29 cellular contexts compared by ENCODE assay signal in genomic region chr22:28332410-28332809, GRCh38.
DNase-seq lines count a peak whose midpoint lies in the region; ATAC-seq and TF ChIP-seq lines count a peak whose summit lies in the region.
"Had no signal": no experiment of that assay in that cellular context is flagged by ENCODE, and none has a peak within 500 bp of the region (broad histone marks: within the 10 kb centered on the region; RNA-seq: fewer than 3 reads in every experiment).

No MANE protein-coding gene starts in this region.

- H3K9ac ChIP-seq in Karpas-422 (ENCODE audit: low read length) = no peak overlapping the region
- H3K9ac ChIP-seq: KMS-11 had no signal

- no peak overlapping the region for H2AFZ ChIP-seq in Karpas-422 (ENCODE audit: low read length)

- H3K27me3 Mint-ChIP-seq in glutamatergic neuron (ENCODE audit: unreplicated experiment) = no peaks in the 10 kb centered on the region
- H3K27me3 Mint-ChIP-seq in natural killer cell (ENCODE audit: low read depth in 2 of 2) = peaks cover 2 to 15% of the 10 kb centered on the region in 2 donors
- H3K27me3 Mint-ChIP-seq: activated naive CD4-positive, alpha-beta T cell treated with anti-CD3 and anti-CD28 coated beads, Interleukin-2, amount 50 U/mL, for 24 hours had no signal

- ATAC-seq in HG03196 (IDR thresholded peaks at IDR 0.05; ENCODE audit: unreplicated experiment) (no peak), natural killer cell (no peak)
- ATAC-seq: naive thymus-derived CD4-positive, alpha-beta T cell; T-cell had no signal

- intact Hi-C loops in natural killer cell (cut with micrococcal nuclease) = no loop called here

- no peak overlapping the region for H3K27ac ChIP-seq in Karpas-422 (ENCODE audit: low read length)
- H3K27ac ChIP-seq: KMS-11, prostate gland, RWPE1, suprapubic skin had no signal

- H3K4me2 ChIP-seq in Karpas-422 (ENCODE audit: low read depth, low read length, poor library complexity, severe bottlenecking) = no peak overlapping the region
- H3K4me2 ChIP-seq: KMS-11 had no signal

- H4K20me1 ChIP-seq in Karpas-422 (ENCODE audit: insufficient read depth, low read depth, low read length) = no peaks in the 10 kb centered on the region

- peaks cover 2% of the 10 kb centered on the region for H3K9me3 Mint-ChIP-seq in glutamatergic neuron (ENCODE audit: unreplicated experiment)
- H3K9me3 Mint-ChIP-seq in natural killer cell = no peaks in the 10 kb centered on the region
- H3K9me3 Mint-ChIP-seq: activated naive CD4-positive, alpha-beta T cell treated with anti-CD3 and anti-CD28 coated beads, Interleukin-2, amount 50 U/mL, for 24 hours; T-cell had no signal

- no peaks in the 10 kb centered on the region for H3K9me2 ChIP-seq in Karpas-422 (replicated peaks; ENCODE audit: insufficient read depth, low read length)

- peaks cover 5% of the 10 kb centered on the region for H3K36me3 Mint-ChIP-seq in glutamatergic neuron (ENCODE audit: unreplicated experiment)
- no peaks in the 10 kb centered on the region for H3K36me3 Mint-ChIP-seq in natural killer cell
- H3K36me3 Mint-ChIP-seq: activated naive CD4-positive, alpha-beta T cell treated with anti-CD3 and anti-CD28 coated beads, Interleukin-2, amount 50 U/mL, for 24 hours; naive thymus-derived CD4-positive, alpha-beta T cell; T-cell had no signal

- no peaks in the 10 kb centered on the region for H3K79me2 ChIP-seq in Karpas-422 (ENCODE audit: low read length)

- in situ Hi-C loops in astrocyte of the spinal cord (cut with HindIII; ENCODE audit: low sequenced_read_pairs) = no loop called here

- H3K4me1 Mint-ChIP-seq in glutamatergic neuron (ENCODE audit: low read depth, unreplicated experiment) (peaks cover 15% of the 10 kb centered on the region), natural killer cell (no peaks in the 10 kb centered on the region)
- H3K4me1 Mint-ChIP-seq: activated naive CD4-positive, alpha-beta T cell treated with anti-CD3 and anti-CD28 coated beads, Interleukin-2, amount 50 U/mL, for 24 hours; T-cell had no signal

- no peak for TF ChIP-seq CTCF in astrocyte of the spinal cord (IDR thresholded peaks at IDR 0.05; ENCODE audit: low read depth, low read length)
- no peak for TF ChIP-seq CTCF in glutamatergic neuron (IDR thresholded peaks at IDR 0.05; ENCODE audit: partially characterized antibody, unreplicated experiment)
- no peak for TF ChIP-seq CTCF in natural killer cell (IDR thresholded peaks at IDR 0.05)

- H3K4me3 ChIP-seq in astrocyte of the spinal cord (ENCODE audit: low read depth, low read length) = no peak overlapping the region
- no peak overlapping the region for H3K4me3 ChIP-seq in Karpas-422 (ENCODE audit: low read length)
- H3K4me3 ChIP-seq: lung, prostate gland, suprapubic skin had no signal

- H3K27ac Mint-ChIP-seq in glutamatergic neuron (ENCODE audit: unreplicated experiment) (no peak overlapping the region), natural killer cell (no peak overlapping the region)
- H3K27ac Mint-ChIP-seq: activated naive CD4-positive, alpha-beta T cell treated with anti-CD3 and anti-CD28 coated beads, Interleukin-2, amount 50 U/mL, for 24 hours; activated T-helper 2 cell treated with anti-CD3 and anti-CD28 coated beads, Interferon-gamma antibody, Interleukin-2, Interleukin-4, amounts not matched to agents 10 μg/mL and 5 μg/mL and 100 μg/mL, durations not matched to agents 14 hours and 24 hours and 36 hours; naive thymus-derived CD4-positive, alpha-beta T cell; T-cell had no signal

- no peaks in the 10 kb centered on the region for H3K36me3 ChIP-seq in Karpas-422 (ENCODE audit: insufficient read depth, low read length)
- H3K36me3 ChIP-seq: prostate gland, suprapubic skin had no signal

- H3K27me3 ChIP-seq in Karpas-422 (ENCODE audit: low read length) = 0 out of 2 replicates have a peak, but pooled peaks cover 4% of the 10 kb centered on the region
- H3K27me3 ChIP-seq: suprapubic skin had no signal

- no peaks in the 10 kb centered on the region for H3K9me3 ChIP-seq in Karpas-422 (ENCODE audit: low read length)
- H3K9me3 ChIP-seq: prostate gland, suprapubic skin had no signal

- DNase-seq in NCI-H1105 treated with DMSO at 0.1 percent for 48 hours (lab: John Stamatoyannopoulos, UW) (peak; percentile 34), NCI-H1105 (lab: John Stamatoyannopoulos, UW) (no peak), astrocyte of the spinal cord (ENCODE audit: low read depth, low spot score) (peak; percentile 9), glutamatergic neuron (no peak), superior temporal gyrus (ENCODE audit: extremely low spot score) (peak; percentile 43), Karpas-422 (no peak), natural killer cell (no peak)
- DNase-seq: activated CD4-positive, alpha-beta T cell treated with anti-CD3 and anti-CD28 coated beads for 48 hours; activated CD8-positive, alpha-beta memory T cell treated with anti-CD3 and anti-CD28 coated beads for 24 hours; activated T-cell treated with anti-CD3 and anti-CD28 coated beads for 4 hours; amygdala; Calu3; EL; MM.1S; naive thymus-derived CD4-positive, alpha-beta T cell; NCI-H146; NCI-H510A; nucleus accumbens; OCI-M1; stimulated activated naive CD4-positive, alpha-beta T cell; T-cell had no signal

- H3K4me3 Mint-ChIP-seq in glutamatergic neuron (ENCODE audit: unreplicated experiment) (peak overlapping the region; percentile 30), natural killer cell (no peak overlapping the region)
- H3K4me3 Mint-ChIP-seq: activated naive CD4-positive, alpha-beta T cell treated with anti-CD3 and anti-CD28 coated beads, Interleukin-2, amount 50 U/mL, for 24 hours; naive thymus-derived CD4-positive, alpha-beta T cell; T-cell had no signal

- H3K4me1 ChIP-seq in Karpas-422 (ENCODE audit: low read length) = no peaks in the 10 kb centered on the region
- H3K4me1 ChIP-seq: prostate gland had no signal

Comparison
In these comparisons a context has a peak if more than half of its experiments do, and no peak if none do; other contexts are left out.
1. DNase-seq: peak in NCI-H1105 treated with DMSO at 0.1 percent for 48 hours (single experiment), astrocyte of the spinal cord (single experiment) and superior temporal gyrus (single experiment); none in NCI-H1105 (single experiment), glutamatergic neuron (single experiment), Karpas-422 (single experiment) and natural killer cell (single experiment).